11 cellular contexts compared by ENCODE assay signal in the genomic region with DNA sequence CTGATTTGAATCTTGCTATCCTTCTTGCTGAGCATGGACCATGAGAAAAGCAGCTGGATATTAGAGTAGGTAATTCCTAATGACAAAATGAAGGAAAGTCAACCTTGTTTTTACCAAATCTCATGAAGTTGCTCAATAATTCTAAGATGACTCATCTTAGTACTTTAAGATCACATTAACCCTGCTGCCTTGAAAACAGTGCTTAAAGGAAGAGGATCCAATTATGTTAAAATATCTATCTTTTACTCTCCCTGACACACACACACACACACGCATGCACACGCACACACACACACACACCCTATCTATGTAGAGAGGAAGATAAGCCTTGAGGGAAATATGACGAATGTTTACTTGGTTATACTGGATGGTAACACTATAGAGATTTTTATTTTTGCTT. TPM values are rescaled to one million over a fixed set of nuclear protein-coding genes. Genes with fewer than 3 reads are reported as not detected.
DNase-seq lines count a peak whose midpoint lies in the region; ATAC-seq, FAIRE-seq and TF ChIP-seq lines count a peak whose summit lies in the region.
"Had no signal": no experiment of that assay in that cellular context is flagged by ENCODE, and none has a peak within 500 bp of the region (broad histone marks: within the 10 kb centered on the region; RNA-seq: fewer than 3 reads in every experiment).

No MANE protein-coding gene starts in this region.

- H3K36me3 ChIP-seq in IMR-90 (ENCODE audit: control insufficient read depth, insufficient read depth, low read length) (no peaks in the 10 kb centered on the region), adipocyte (ENCODE audit: control insufficient read depth, insufficient read depth, low read length, severe bottlenecking) (no peaks in the 10 kb centered on the region), keratinocyte (ENCODE audit: control insufficient read depth in 2 of 2, extremely low read depth in 1 of 2, insufficient read depth in 2 of 2, low read length in 2 of 2) (no peaks in the 10 kb centered on the region)
- H3K36me3 ChIP-seq: SJCRH30 had no signal

- H4K8ac ChIP-seq in IMR-90 (ENCODE audit: low read depth in 2 of 2, low read length in 2 of 2): no peak overlapping the region

- FAIRE-seq in keratinocyte (lab: Jason Lieb, UNC): peak; percentile 56

- H3K9me1 ChIP-seq in IMR-90 (ENCODE audit: insufficient read depth, low read length): peaks cover 2% of the 10 kb centered on the region; the same call in 1 of the 2 replicates
- H3K9me1 ChIP-seq in keratinocyte (ENCODE audit: control insufficient read depth, extremely low read depth, insufficient read depth, low read length): no peaks in the 10 kb centered on the region

- DNase-seq in Caki2 (ENCODE audit: low read depth) (peak; percentile 29), IMR-90 (peak; percentile 70), adipocyte (ENCODE audit: low read depth) (peak; percentile 75), keratinocyte (ENCODE audit: low read depth, low spot score) (no peak), GF-D8 (lab: John Stamatoyannopoulos, UW) (no peak)
- DNase-seq: activated B cell treated with CpG ODN at 0.5 μM for 24 hours, Caco-2, SJCRH30 had no signal

- TF ChIP-seq CTCF in IMR-90 (conservative IDR thresholded peaks at IDR 0.05; ENCODE audit: low read depth, low read length): no peak
- TF ChIP-seq CTCF in keratinocyte (optimal IDR thresholded peaks at IDR 0.05 in 1 of 3, IDR thresholded peaks at IDR 0.05 in 1 of 3, conservative IDR thresholded peaks at IDR 0.05 in 1 of 3; ENCODE audit: extremely low read depth in 1 of 3, insufficient read depth in 2 of 3, low read length in 3 of 3): no peak

- H3K4me2 ChIP-seq in IMR-90 (ENCODE audit: low read depth, low read length) (peak overlapping the region; percentile 4; the same call in 1 of the 2 replicates), keratinocyte (ENCODE audit: control insufficient read depth, extremely low read depth, insufficient read depth, low read depth, low read length) (no peak overlapping the region)

- WGBS in IMR-90 (ENCODE audit: extremely low coverage in 2 of 2, insufficient read length in 1 of 2), 2 experiments: no CpG with 5 or more reads among the region's 3 CpGs

- intact Hi-C loops in IMR-90 (cut with micrococcal nuclease): no loop called here

- POLR2A ChIA-PET in IMR-90 (lab: Charles Lee; ENCODE audit: unreplicated experiment): no interaction called here

- H3K4me1 ChIP-seq in IMR-90 (ENCODE audit: control insufficient read depth, insufficient read depth, low read length) (peaks cover 2% of the 10 kb centered on the region), adipocyte (ENCODE audit: control insufficient read depth, insufficient read depth, low read length) (peaks cover 13% of the 10 kb centered on the region), keratinocyte (ENCODE audit: control insufficient read depth, extremely low read depth, insufficient read depth, low read length) (peaks cover 6% of the 10 kb centered on the region)
- H3K4me1 ChIP-seq: Caco-2, SJCRH30 had no signal

- peak overlapping the region; percentile 49 for H2BK5ac ChIP-seq in IMR-90 (ENCODE audit: low read depth, low read length, poor library complexity, severe bottlenecking)

- H4K20me1 ChIP-seq in IMR-90 (ENCODE audit: insufficient read depth, low read length) (no peaks in the 10 kb centered on the region), keratinocyte (ENCODE audit: control insufficient read depth, extremely low read depth, insufficient read depth, low read length) (no peaks in the 10 kb centered on the region)

- no peak overlapping the region for H2AK9ac ChIP-seq in IMR-90 (replicated peaks; ENCODE audit: low read depth, low read length, poor library complexity)

- no peaks in the 10 kb centered on the region; the same call in 1 of the 2 replicates for H3K27me3 ChIP-seq in IMR-90 (ENCODE audit: control insufficient read depth, insufficient read depth, low read length)
- no peaks in the 10 kb centered on the region for H3K27me3 ChIP-seq in adipocyte (replicated peaks; ENCODE audit: control insufficient read depth, insufficient read depth, low read length)
- H3K27me3 ChIP-seq in keratinocyte (ENCODE audit: control insufficient read depth, extremely low read depth, insufficient read depth, low read length): no peaks in the 10 kb centered on the region
- H3K27me3 ChIP-seq: SJCRH30 had no signal

- CTCF ChIA-PET in IMR-90 (lab: Yijun Ruan, JAX): no interaction called here

- no peaks in the 10 kb centered on the region for H3K79me2 ChIP-seq in keratinocyte (ENCODE audit: control insufficient read depth, insufficient read depth, low read length)

- H2BK120ac ChIP-seq in IMR-90 (ENCODE audit: low read depth, low read length): no peak overlapping the region

- H3K4ac ChIP-seq in IMR-90 (ENCODE audit: low read depth, low read length): no peak overlapping the region

- TF ChIP-seq RAD21 in IMR-90 (IDR thresholded peaks at IDR 0.05; ENCODE audit: low read length): no peak

- TF ChIP-seq POLR2A in IMR-90 (IDR thresholded peaks at IDR 0.05; ENCODE audit: low read depth, low read length): no peak

- dilution Hi-C loops in IMR-90 (cut with HindIII; ENCODE audit: low sequenced_read_pairs, unreplicated experiment): no loop called here
- dilution Hi-C loops in keratinocyte (cut with MboI; ENCODE audit: extremely low pct_ligation_motif_present, low sequenced_read_pairs): no loop called here

- H3K4me3 ChIP-seq in IMR-90 (ENCODE audit: insufficient read depth, low read depth, low read length) (no peak overlapping the region), adipocyte (ENCODE audit: low read length) (peak overlapping the region; percentile 12), keratinocyte (ENCODE audit: control insufficient read depth in 2 of 3, extremely low read depth in 1 of 3, insufficient read depth in 2 of 3, low read depth in 1 of 3, low read length in 3 of 3) (no peak overlapping the region)
- H3K4me3 ChIP-seq: SJCRH30 had no signal

- H4K5ac ChIP-seq in IMR-90 (ENCODE audit: low read depth, low read length): no peak overlapping the region

- H3K9ac ChIP-seq in IMR-90 (ENCODE audit: low read depth, low read length) (no peak overlapping the region), adipocyte (ENCODE audit: low read length) (no peak overlapping the region), keratinocyte (ENCODE audit: control insufficient read depth, extremely low read depth, insufficient read depth, low read length) (no peak overlapping the region)

- peak overlapping the region; percentile 56; the same call in 1 of the 2 replicates for H3K27ac ChIP-seq in IMR-90 (ENCODE audit: insufficient read depth, low read length)
- H3K27ac ChIP-seq in keratinocyte (ENCODE audit: control insufficient read depth, insufficient read depth, low read length): no peak overlapping the region
- H3K27ac ChIP-seq: SJCRH30 had no signal

- H3K18ac ChIP-seq in IMR-90 (ENCODE audit: low read depth, low read length): no peak overlapping the region

- H3K14ac ChIP-seq in IMR-90 (replicated peaks; ENCODE audit: low read depth, low read length): no peak overlapping the region

- in situ Hi-C loops in Caki2 (cut with HindIII; ENCODE audit: low pct_unique_long_range_greater_than_20kb, low sequenced_read_pairs): no loop called here
- in situ Hi-C loops in IMR-90 (cut with MboI; ENCODE audit: low sequenced_read_pairs): no loop called here

- peak overlapping the region; percentile 83; the same call in 1 of the 2 replicates for H2AK5ac ChIP-seq in IMR-90 (ENCODE audit: low read depth, low read length)

- peak; percentile 57 for ATAC-seq in IMR-90 (ENCODE audit: low read depth)
- no peak for ATAC-seq in HG02852 (IDR thresholded peaks at IDR 0.05; ENCODE audit: unreplicated experiment)
- ATAC-seq in GM19351 (IDR thresholded peaks at IDR 0.05; ENCODE audit: unreplicated experiment): no peak
- ATAC-seq in GM21390 (IDR thresholded peaks at IDR 0.05; ENCODE audit: unreplicated experiment): no peak

- H2BK20ac ChIP-seq in IMR-90 (ENCODE audit: low read depth, low read length): no peak overlapping the region

- H3K9me3 ChIP-seq in IMR-90 (ENCODE audit: control insufficient read depth, insufficient read depth, low read length) (no peaks in the 10 kb centered on the region), adipocyte (ENCODE audit: control insufficient read depth, low read length) (no peaks in the 10 kb centered on the region), keratinocyte (ENCODE audit: control insufficient read depth, low read depth, low read length) (no peaks in the 10 kb centered on the region)
- H3K9me3 ChIP-seq: Caco-2, SJCRH30 had no signal

- H2BK15ac ChIP-seq in IMR-90 (ENCODE audit: low read depth, low read length): no peak overlapping the region

- no peak overlapping the region; the same call in 1 of the 2 replicates for H3K23ac ChIP-seq in IMR-90 (ENCODE audit: low read depth, low read length)

- no peak overlapping the region for H3K56ac ChIP-seq in IMR-90 (ENCODE audit: extremely low read depth, insufficient read depth, low read length)

- no TSS peak for BruUV-seq in IMR-90 (replicated peaks; lab: Mats Ljungman, UMichigan)

- no peak overlapping the region for H4K91ac ChIP-seq in IMR-90 (ENCODE audit: insufficient read depth, low read depth, low read length)

- peak overlapping the region; percentile 78 for H2AFZ ChIP-seq in IMR-90 (replicated peaks; ENCODE audit: low read length, poor library complexity)
- no peak overlapping the region for H2AFZ ChIP-seq in keratinocyte (ENCODE audit: control insufficient read depth, low read length)

- H3K79me1 ChIP-seq in IMR-90 (ENCODE audit: low read depth in 1 of 2, low read length in 2 of 2): no peaks in the 10 kb centered on the region

RNA-seq across cellular contexts. Expression of a gene that starts 16.0 kb away (rescaled TPM):
- 104 and 137 TPM in 2 replicates for total RNA-seq in Caki2 (2014; rRNA removed; shearing (Covaris generic); ENCODE audit: low replicate concordance)
- total RNA-seq in IMR-90 (2012; rRNA removed): 35.8 and 37.3 TPM in 2 replicates
- polyA plus RNA-seq in IMR-90 (2012; rRNA removed) (13.4 and 13.5 TPM in 2 replicates), keratinocyte (74.6 to 213 TPM (median 117 TPM) in 3 replicates)
- polyA plus RNA-seq in IMR-90 (2012; cell fraction: cytosol; rRNA removed): 15.1 and 17.9 TPM in 2 replicates
- polyA plus RNA-seq in IMR-90 (2012; cell fraction: nucleus; rRNA removed; ENCODE audit: low replicate concordance): 13.0 and 24.0 TPM in 2 replicates
- 201 TPM for polyA plus RNA-seq in keratinocyte (2011; ENCODE audit: low read depth)
- 63.2 and 176 TPM in 2 replicates for polyA plus RNA-seq in keratinocyte (2011; cell fraction: cytosol; rRNA removed)
- 167 and 242 TPM in 2 replicates for polyA plus RNA-seq in keratinocyte (2011; cell fraction: nucleus; rRNA removed)
- polyA plus RNA-seq in keratinocyte (2012; ENCODE audit: low replicate concordance): 112 and 184 TPM in 2 replicates
- 46.1 to 279 TPM (median 153 TPM) in 3 replicates for polyA minus RNA-seq in keratinocyte
- 218 TPM for polyA minus RNA-seq in keratinocyte (2011; cell fraction: cytosol; rRNA and poly(A)+ RNA removed)
- polyA minus RNA-seq in keratinocyte (2011; cell fraction: nucleus; rRNA and poly(A)+ RNA removed): 151 and 398 TPM in 2 replicates

RNA-seq across cellular contexts. Expression of a gene that starts 49.3 kb away (rescaled TPM):
- total RNA-seq in Caki2 (2014; rRNA removed; shearing (Covaris generic); ENCODE audit: low replicate concordance): 1.9 and 4.1 TPM in 2 replicates
- not detected in 2 replicates for total RNA-seq in IMR-90 (2012; rRNA removed)
- polyA plus RNA-seq in IMR-90 (2012; rRNA removed) (not detected in 2 replicates), keratinocyte (0.50 to 0.84 TPM (median 0.58 TPM) in 3 replicates)
- polyA plus RNA-seq in IMR-90 (2012; cell fraction: cytosol; rRNA removed): not detected in 2 replicates
- not detected in 2 replicates for polyA plus RNA-seq in IMR-90 (2012; cell fraction: nucleus; rRNA removed; ENCODE audit: low replicate concordance)
- polyA plus RNA-seq in keratinocyte (2011; ENCODE audit: low read depth): 0.52 TPM
- 0.38 and 1.00 TPM in 2 replicates for polyA plus RNA-seq in keratinocyte (2011; cell fraction: cytosol; rRNA removed)
- 0.17 and 0.23 TPM in 2 replicates for polyA plus RNA-seq in keratinocyte (2011; cell fraction: nucleus; rRNA removed)
- polyA plus RNA-seq in keratinocyte (2012; ENCODE audit: low replicate concordance): 0.31 and 0.86 TPM in 2 replicates
- polyA minus RNA-seq in keratinocyte: 0.29 to 1.9 TPM (median 0.43 TPM) in 3 replicates
- polyA minus RNA-seq in keratinocyte (2011; cell fraction: cytosol; rRNA and poly(A)+ RNA removed): 0.77 TPM
- polyA minus RNA-seq in keratinocyte (2011; cell fraction: nucleus; rRNA and poly(A)+ RNA removed): not detected in 2 replicates

Comparison
In these comparisons a context has a peak if more than half of its experiments do, and no peak if none do; other contexts are left out.
1. DNase-seq: peak in Caki2 (single experiment), IMR-90 (single experiment) and adipocyte (single experiment); none in keratinocyte (single experiment) and GF-D8 (single experiment).